8 cellular contexts compared by ENCODE assay signal in the genomic region with DNA sequence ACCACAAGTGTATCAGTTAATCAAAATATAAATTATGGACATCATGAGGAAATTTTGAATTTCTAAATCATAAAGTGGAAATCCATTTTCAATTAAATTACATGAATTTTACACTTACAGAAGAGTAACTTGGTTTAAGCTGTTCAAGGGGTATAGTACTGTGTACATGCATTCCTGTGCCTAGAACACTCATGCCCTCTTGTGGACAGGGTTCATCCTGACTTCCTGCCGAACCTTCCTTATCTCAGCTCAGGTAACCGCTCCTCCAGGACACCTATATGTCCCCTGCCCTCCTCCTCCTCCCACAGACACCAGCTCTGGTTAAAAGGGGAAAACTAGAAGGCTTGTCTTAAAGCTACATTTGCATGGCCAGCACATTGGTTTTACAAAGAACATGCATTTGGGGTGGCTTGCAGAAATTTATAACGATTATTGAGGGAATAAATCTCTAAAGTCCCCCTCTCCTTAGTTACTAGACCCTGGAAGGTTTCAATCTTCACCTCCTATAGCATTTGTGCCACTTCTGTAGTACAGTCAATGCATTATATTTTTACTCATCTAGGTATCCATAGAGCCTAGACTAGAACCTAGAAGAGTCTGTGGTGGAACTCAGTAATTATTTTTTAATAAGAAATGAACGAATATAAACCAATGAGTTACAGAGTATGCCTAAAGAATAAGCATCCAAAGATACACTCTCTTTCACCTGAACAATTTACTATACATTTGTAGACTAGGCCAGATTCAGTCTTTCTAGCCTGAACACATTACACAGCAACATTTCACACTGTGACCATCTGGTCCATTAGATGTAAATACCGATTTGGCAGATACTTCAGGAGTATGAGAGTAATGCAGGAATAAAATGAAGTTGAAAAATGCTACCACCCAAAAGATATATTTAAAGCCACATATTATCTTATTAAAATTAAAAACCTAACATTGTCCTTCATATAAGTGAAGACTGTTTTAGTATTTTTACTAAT.
A peak's percentile ranks its signal among the peaks of the same experiment; 100 is the strongest.
DNase-seq lines count a peak whose midpoint lies in the region; FAIRE-seq and TF ChIP-seq lines count a peak whose summit lies in the region.

No MANE protein-coding gene starts in this region.

- H3K27ac Mint-ChIP-seq in activated T-helper 1 cell treated with anti-CD3 and anti-CD28 coated beads, Interleukin-12 subunit alpha, Interleukin-12 subunit beta, Interleukin-2, Interleukin-4 antibody, amounts not matched to agents 30 ng/mL and 10 ng/mL and 1 ng/mL, durations not matched to agents 14 hours and 24 hours and 36 hours: no peak overlapping the region

- peak; percentile 30 for DNase-seq in GM20000 (ENCODE audit: low spot score)
- peak; percentile 33 for DNase-seq in HK-2 (ENCODE audit: unreplicated experiment)
- DNase-seq in NCI-H82 treated with DMSO at 0.1 percent for 48 hours (lab: John Stamatoyannopoulos, UW; ENCODE audit: unreplicated experiment): peak; percentile 38
- peak in 1 of 10 donors; percentile 36 for DNase-seq in dorsolateral prefrontal cortex
- DNase-seq in activated T-helper 1 cell treated with anti-CD3 and anti-CD28 coated beads, Interleukin-12 subunit alpha, Interleukin-12 subunit beta, Interleukin-2, Interleukin-4 antibody, amounts not matched to agents 30 ng/mL and 10 ng/mL and 1 ng/mL, durations not matched to agents 14 hours and 24 hours and 36 hours (ENCODE audit: low spot score): no peak
- DNase-seq in effector memory CD4-positive, alpha-beta T cell: no peak

- H3K4me3 ChIP-seq in dorsolateral prefrontal cortex: no peak overlapping the region
- no peak overlapping the region for H3K4me3 ChIP-seq in parathyroid adenoma (ENCODE audit: low read depth, low read length)
- no peak overlapping the region for H3K4me3 ChIP-seq in effector memory CD4-positive, alpha-beta T cell (ENCODE audit: insufficient read depth, low read depth, low read length, poor library complexity, severe bottlenecking)

- no peak overlapping the region for H3K4me3 Mint-ChIP-seq in activated T-helper 1 cell treated with anti-CD3 and anti-CD28 coated beads, Interleukin-12 subunit alpha, Interleukin-12 subunit beta, Interleukin-2, Interleukin-4 antibody, amounts not matched to agents 30 ng/mL and 10 ng/mL and 1 ng/mL, durations not matched to agents 14 hours and 24 hours and 36 hours

- no peaks in the 10 kb centered on the region for H3K4me1 Mint-ChIP-seq in activated T-helper 1 cell treated with anti-CD3 and anti-CD28 coated beads, Interleukin-12 subunit alpha, Interleukin-12 subunit beta, Interleukin-2, Interleukin-4 antibody, amounts not matched to agents 30 ng/mL and 10 ng/mL and 1 ng/mL, durations not matched to agents 14 hours and 24 hours and 36 hours (ENCODE audit: low read depth)

- peak; percentile 40 for TF ChIP-seq CTCF in GM20000 (IDR thresholded peaks at IDR 0.05; ENCODE audit: extremely low read depth, missing control alignments)
- peak in 38 of 56 donors; percentile 10 to 54 (median 25) for TF ChIP-seq CTCF in dorsolateral prefrontal cortex (IDR thresholded peaks at IDR 0.05 in 54 of 56, conservative IDR thresholded peaks at IDR 0.05 in 2 of 56; ENCODE audit: low read depth in 1 of 56, partially characterized antibody in 56 of 56)
- TF ChIP-seq CTCF in parathyroid adenoma (IDR thresholded peaks at IDR 0.05): peak; percentile 58

- no peaks in the 10 kb centered on the region for H3K36me3 Mint-ChIP-seq in activated T-helper 1 cell treated with anti-CD3 and anti-CD28 coated beads, Interleukin-12 subunit alpha, Interleukin-12 subunit beta, Interleukin-2, Interleukin-4 antibody, amounts not matched to agents 30 ng/mL and 10 ng/mL and 1 ng/mL, durations not matched to agents 14 hours and 24 hours and 36 hours (ENCODE audit: low read depth)

- intact Hi-C loops in dorsolateral prefrontal cortex (cut with DNase I): no loop called here
- intact Hi-C loops in activated T-helper 1 cell treated with anti-CD3 and anti-CD28 coated beads, Interleukin-12 subunit alpha, Interleukin-12 subunit beta, Interleukin-2, Interleukin-4 antibody, amounts not matched to agents 30 ng/mL and 10 ng/mL and 1 ng/mL, durations not matched to agents 14 hours and 24 hours and 36 hours (cut with micrococcal nuclease): no loop called here

- peak overlapping the region in 1 of 59 donors; percentile 1 for H3K27ac ChIP-seq in dorsolateral prefrontal cortex
- H3K27ac ChIP-seq in parathyroid adenoma: no peak overlapping the region
- H3K27ac ChIP-seq in effector memory CD4-positive, alpha-beta T cell (ENCODE audit: insufficient read depth, low read length, poor library complexity, severe bottlenecking): no peak overlapping the region

- H2AFZ ChIP-seq in parathyroid adenoma: no peak overlapping the region

- no peaks in the 10 kb centered on the region for H3K27me3 Mint-ChIP-seq in activated T-helper 1 cell treated with anti-CD3 and anti-CD28 coated beads, Interleukin-12 subunit alpha, Interleukin-12 subunit beta, Interleukin-2, Interleukin-4 antibody, amounts not matched to agents 30 ng/mL and 10 ng/mL and 1 ng/mL, durations not matched to agents 14 hours and 24 hours and 36 hours (ENCODE audit: insufficient read depth)

- no peaks in the 10 kb centered on the region for H3K79me2 ChIP-seq in parathyroid adenoma

- peaks cover 7% of the 10 kb centered on the region for H3K4me1 ChIP-seq in parathyroid adenoma
- no peaks in the 10 kb centered on the region for H3K4me1 ChIP-seq in effector memory CD4-positive, alpha-beta T cell (ENCODE audit: control insufficient read depth, insufficient read depth, low read length, poor library complexity, severe bottlenecking)

- no peak overlapping the region for H3K9ac ChIP-seq in parathyroid adenoma

- H3K36me3 ChIP-seq in parathyroid adenoma (ENCODE audit: control insufficient read depth, insufficient read depth, low read length): no peaks in the 10 kb centered on the region
- H3K36me3 ChIP-seq in effector memory CD4-positive, alpha-beta T cell (ENCODE audit: control insufficient read depth, insufficient read depth, low read length): no peaks in the 10 kb centered on the region

- no peak overlapping the region for H3K4me2 ChIP-seq in parathyroid adenoma (ENCODE audit: low read length)

- no peaks in the 10 kb centered on the region for H3K9me3 Mint-ChIP-seq in activated T-helper 1 cell treated with anti-CD3 and anti-CD28 coated beads, Interleukin-12 subunit alpha, Interleukin-12 subunit beta, Interleukin-2, Interleukin-4 antibody, amounts not matched to agents 30 ng/mL and 10 ng/mL and 1 ng/mL, durations not matched to agents 14 hours and 24 hours and 36 hours

- H3K9me3 ChIP-seq in parathyroid adenoma (ENCODE audit: control insufficient read depth, low read length): no peaks in the 10 kb centered on the region
- H3K9me3 ChIP-seq in effector memory CD4-positive, alpha-beta T cell (ENCODE audit: control insufficient read depth, low read length): no peaks in the 10 kb centered on the region

- FAIRE-seq in G401.6 (lab: Jason Lieb, UNC): peak; percentile 60

- H3K27me3 ChIP-seq in dorsolateral prefrontal cortex (no peaks in the 10 kb centered on the region), parathyroid adenoma (ENCODE audit: control insufficient read depth, insufficient read depth, low read length) (no peaks in the 10 kb centered on the region)
- H3K27me3 ChIP-seq in effector memory CD4-positive, alpha-beta T cell (replicated peaks; ENCODE audit: control insufficient read depth, insufficient read depth, low read length, poor library complexity, severe bottlenecking): no peaks in the 10 kb centered on the region

Comparison
In these comparisons a context has a peak if more than half of its experiments do, and no peak if none do; other contexts are left out.
1. DNase-seq: peak in GM20000 (single experiment), HK-2 (single experiment) and NCI-H82 treated with DMSO at 0.1 percent for 48 hours (single experiment); none in activated T-helper 1 cell treated with anti-CD3 and anti-CD28 coated beads, Interleukin-12 subunit alpha, Interleukin-12 subunit beta, Interleukin-2, Interleukin-4 antibody, amounts not matched to agents 30 ng/mL and 10 ng/mL and 1 ng/mL, durations not matched to agents 14 hours and 24 hours and 36 hours (single experiment) and effector memory CD4-positive, alpha-beta T cell (0 of 3).
2. Peak in every context shown above with its lines, with median percentiles within 50 percentile points of each other: CTCF ChIP-seq.